28 cellular contexts compared by ENCODE assay signal in the genomic region with DNA sequence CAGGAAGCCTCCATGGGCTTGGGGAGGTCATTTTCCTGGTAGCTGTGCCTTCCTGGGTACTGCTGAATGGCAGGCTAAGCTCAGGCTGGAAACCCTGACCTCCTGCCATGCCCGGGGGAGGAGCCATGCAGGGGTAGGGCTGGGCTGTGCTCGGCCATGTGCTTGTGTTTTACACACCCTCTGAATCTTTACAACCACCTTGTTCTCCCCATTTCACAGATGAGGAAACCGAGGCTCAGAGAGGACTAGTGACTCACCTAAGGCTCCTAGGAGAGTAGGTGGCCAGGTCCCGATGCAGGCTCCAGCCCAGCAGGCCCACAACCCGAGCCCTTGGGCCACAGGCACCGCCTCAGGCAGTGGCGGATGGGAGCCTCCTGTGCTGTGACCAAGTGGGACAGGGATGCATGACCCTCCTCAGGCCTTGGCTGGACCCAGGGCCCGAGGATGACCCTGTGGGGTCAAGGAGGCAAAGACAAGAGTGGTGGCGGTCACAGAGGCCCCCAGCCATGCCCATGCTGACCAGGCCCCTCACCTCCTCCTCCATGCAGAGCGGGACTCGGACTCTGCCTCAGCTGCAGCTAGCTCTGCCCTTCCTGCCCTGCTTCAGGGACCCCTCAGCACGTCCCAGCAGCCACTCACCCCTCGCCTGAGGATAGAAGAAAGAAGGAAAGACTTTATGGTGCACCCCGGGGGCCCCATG.
"Had no signal": no experiment of that assay in that cellular context is flagged by ENCODE, and none has a peak within 500 bp of the region (broad histone marks: within the 10 kb centered on the region; RNA-seq: fewer than 3 reads in every experiment).

No MANE protein-coding gene starts in this region.

- H3K27me3 ChIP-seq: adrenal gland, breast epithelium, esophagus muscularis mucosa, gastroesophageal sphincter, stomach had no signal

- H3K36me3 Mint-ChIP-seq: immature natural killer cell; stimulated activated effector memory CD8-positive, alpha-beta T cell treated with anti-CD3 and anti-CD28 coated beads, Interleukin-12 subunit alpha, Interleukin-12 subunit beta, amount 100 ng/mL, for 72 hours had no signal

- H3K27ac Mint-ChIP-seq: activated naive CD4-positive, alpha-beta T cell treated with anti-CD3 and anti-CD28 coated beads, Interleukin-2, amount 50 U/mL, for 72 hours; activated T-cell treated with anti-CD3 and anti-CD28 coated beads, Interleukin-2, amount 50 U/mL, for 72 hours; immature natural killer cell; mesothelial cell of epicardium had no signal

- H3K27ac ChIP-seq: esophagus muscularis mucosa, gastroesophageal sphincter, psoas muscle, stomach, thoracic aorta, VCaP had no signal

- H3K4me1 ChIP-seq: psoas muscle had no signal

- H3K9me3 ChIP-seq: adrenal gland, breast epithelium, esophagus muscularis mucosa, gastroesophageal sphincter, psoas muscle, stomach, thoracic aorta had no signal

- H3K4me3 ChIP-seq: adrenal gland, esophagus muscularis mucosa, gastroesophageal sphincter, lung, psoas muscle, smooth muscle cell, stomach, thoracic aorta had no signal

- H3K36me3 ChIP-seq: adrenal gland, breast epithelium, esophagus muscularis mucosa, gastroesophageal sphincter, thoracic aorta had no signal

- ATAC-seq: gastroesophageal sphincter, sciatic nerve had no signal

- DNase-seq: activated CD4-positive, alpha-beta T cell treated with anti-CD3 and anti-CD28 coated beads, Interleukin-2, amount 50 U/mL, for 4 hours; activated CD4-positive, CD25-positive, alpha-beta regulatory T cell treated with anti-CD3 and anti-CD28 coated beads, Interleukin-2, amount 50 U/mL, for 72 hours; activated gamma-delta T cell treated with Interleukin-2 at 50 U/mL for 16 hours; activated T-cell treated with anti-CD3 and anti-CD28 coated beads, Interleukin-2, amount 50 U/mL, for 72 hours; cerebellar nuclear complex; cortex of kidney; effector CD8-positive, alpha-beta T cell; immature natural killer cell; stimulated activated CD4-positive, alpha-beta T cell treated with anti-CD3 and anti-CD28 coated beads, Interleukin-4, amount 100 ng/mL, for 24 hours; stomach; SW 1271; T-helper 2 cell had no signal

- H3K9me3 Mint-ChIP-seq: immature natural killer cell; mesothelial cell of epicardium; nephron; stimulated activated effector memory CD8-positive, alpha-beta T cell treated with anti-CD3 and anti-CD28 coated beads, Interleukin-12 subunit alpha, Interleukin-12 subunit beta, amount 100 ng/mL, for 72 hours had no signal

- FAIRE-seq: astrocyte, endothelial cell of umbilical vein had no signal

- H3K4me3 Mint-ChIP-seq: activated T-cell treated with anti-CD3 and anti-CD28 coated beads, Interleukin-2, amount 50 U/mL, for 72 hours; immature natural killer cell; mesothelial cell of epicardium; nephron; stimulated activated effector memory CD8-positive, alpha-beta T cell treated with anti-CD3 and anti-CD28 coated beads, Interleukin-12 subunit alpha, Interleukin-12 subunit beta, amount 100 ng/mL, for 72 hours had no signal
